33 cellular contexts compared by ENCODE assay signal in genomic region chr1:147794570-147794969, GRCh38. TPM values are rescaled to one million over a fixed set of nuclear protein-coding genes. Genes with fewer than 3 reads are reported as not detected.
A peak's percentile ranks its signal among the peaks of the same experiment; 100 is the strongest.
DNase-seq lines count a peak whose midpoint lies in the region; ATAC-seq, FAIRE-seq and TF ChIP-seq lines count a peak whose summit lies in the region.
"Had no signal": no experiment of that assay in that cellular context is flagged by ENCODE, and none has a peak within 500 bp of the region (broad histone marks: within the 10 kb centered on the region; RNA-seq: fewer than 3 reads in every experiment).

No MANE protein-coding gene starts in this region.

- H2BK15ac ChIP-seq in H1 (ENCODE audit: low read length) = no peak overlapping the region

- H3K4me3 ChIP-seq in H1 (ENCODE audit: extremely low read depth in 1 of 4, insufficient read depth in 2 of 4, low read depth in 3 of 4, low read length in 4 of 4) = no peak overlapping the region
- H3K4me3 ChIP-seq in lower lobe of right lung = no peak overlapping the region
- H3K4me3 ChIP-seq: colonic mucosa, PC-9, right lobe of liver, spleen, stomach, thyroid gland had no signal

- no peaks in the 10 kb centered on the region for H3K79me1 ChIP-seq in H1 (ENCODE audit: low read depth, low read length)

- TF ChIP-seq RAD21 in H1 (IDR thresholded peaks at IDR 0.05 in 1 of 2, conservative IDR thresholded peaks at IDR 0.05 in 1 of 2; ENCODE audit: low read depth in 2 of 2, low read length in 2 of 2) = no peak

- H3K4ac ChIP-seq in H1 (replicated peaks; ENCODE audit: insufficient read length, low read depth, low read length) = no peak overlapping the region

- no peaks in the 10 kb centered on the region for H3K27me3 ChIP-seq in H1 (replicated peaks in 1 of 4; ENCODE audit: control insufficient read depth in 3 of 4, extremely low read depth in 1 of 4, insufficient read depth in 3 of 4, low read length in 3 of 4)
- H3K27me3 ChIP-seq in lower lobe of right lung (ENCODE audit: low read depth) = no peaks in the 10 kb centered on the region
- H3K27me3 ChIP-seq: colonic mucosa, right lobe of liver, thyroid gland had no signal

- no peak overlapping the region for H3K56ac ChIP-seq in H1 (replicated peaks; ENCODE audit: insufficient read length, low read depth, low read length)

- peak overlapping the region; percentile 14 for H3K27ac Mint-ChIP-seq in progenitor cell of endocrine pancreas
- no peak overlapping the region for H3K27ac Mint-ChIP-seq in activated CD8-positive, alpha-beta memory T cell treated with anti-CD3 and anti-CD28 coated beads, Interleukin-2, amount 10 ng/mL, durations not matched to agents 7 days and 5 days
- H3K27ac Mint-ChIP-seq: activated naive CD4-positive, alpha-beta T cell treated with anti-CD3 and anti-CD28 coated beads, Interleukin-2, amount 50 U/mL, for 72 hours; CD4-positive, alpha-beta T cell; memory B cell had no signal

- H2BK120ac ChIP-seq in H1 (replicated peaks; ENCODE audit: low read depth, low read length) = no peak overlapping the region

- no peak for TF ChIP-seq CTCF in H1 (IDR thresholded peaks at IDR 0.05; ENCODE audit: control extremely low read depth in 1 of 3, insufficient read depth in 1 of 3, low read depth in 1 of 3, low read length in 3 of 3)
- TF ChIP-seq CTCF in progenitor cell of endocrine pancreas (IDR thresholded peaks at IDR 0.05; ENCODE audit: unreplicated experiment) = no peak
- TF ChIP-seq CTCF in lower lobe of right lung (IDR thresholded peaks at IDR 0.05) = no peak

- DNase-seq in OCI-M1 (lab: John Stamatoyannopoulos, UW) (peak; percentile 72), H1 (ENCODE audit: low read depth in 1 of 2, low spot score in 2 of 2) (no peak), left ventricle myocardium superior (peak; percentile 49), progenitor cell of endocrine pancreas (ENCODE audit: low spot score, unreplicated experiment) (no peak), lower lobe of right lung (no peak), T-helper 9 cell (no peak)
- no peak for DNase-seq in activated CD8-positive, alpha-beta memory T cell treated with anti-CD3 and anti-CD28 coated beads, Interleukin-2, amount 10 ng/mL, durations not matched to agents 7 days and 5 days
- DNase-seq in central memory CD4-positive, alpha-beta T cell = no peak
- DNase-seq: activated CD4-positive, alpha-beta T cell treated with anti-CD3 and anti-CD28 coated beads for 48 hours; activated T-cell treated with anti-CD3 and anti-CD28 coated beads for 4 hours; CD4-positive, alpha-beta T cell; colonic mucosa; effector CD8-positive, alpha-beta T cell; erythroblast; head of caudate nucleus; kidney; NCI-H1436; NCI-H2081 treated with DMSO at 0.1 percent for 48 hours; NCI-H226; NCI-H69; PC-9; right lobe of liver; spleen; stimulated activated CD4-positive, alpha-beta T cell treated with anti-CD3 and anti-CD28 coated beads, Interleukin-2, amount 100 ng/mL, for 24 hours; stomach; thyroid gland had no signal

- no peaks in the 10 kb centered on the region for H3K79me2 ChIP-seq in H1 (ENCODE audit: control insufficient read depth in 1 of 2, insufficient read depth in 2 of 2, low read length in 2 of 2)

- no peak overlapping the region for H4K91ac ChIP-seq in H1 (replicated peaks; ENCODE audit: insufficient read length, low read length)

- TF ChIP-seq EP300 in H1 (IDR thresholded peaks at IDR 0.05; ENCODE audit: borderline replicate concordance in 1 of 2, low read depth in 2 of 2, low read length in 2 of 2) = no peak

- H3K4me3 Mint-ChIP-seq in progenitor cell of endocrine pancreas (ENCODE audit: low read depth) = no peak overlapping the region
- H3K4me3 Mint-ChIP-seq in activated CD8-positive, alpha-beta memory T cell treated with anti-CD3 and anti-CD28 coated beads, Interleukin-2, amount 10 ng/mL, durations not matched to agents 7 days and 5 days = no peak overlapping the region
- H3K4me3 Mint-ChIP-seq: CD4-positive, alpha-beta T cell; memory B cell; neural crest cell had no signal

- no peak overlapping the region for H4K5ac ChIP-seq in H1 (ENCODE audit: insufficient read length, low read depth, low read length)

- no peaks in the 10 kb centered on the region for H3K9me3 Mint-ChIP-seq in progenitor cell of endocrine pancreas (ENCODE audit: low read depth)
- no peaks in the 10 kb centered on the region for H3K9me3 Mint-ChIP-seq in activated CD8-positive, alpha-beta memory T cell treated with anti-CD3 and anti-CD28 coated beads, Interleukin-2, amount 10 ng/mL, durations not matched to agents 7 days and 5 days (ENCODE audit: low read depth)
- H3K9me3 Mint-ChIP-seq: activated naive CD4-positive, alpha-beta T cell treated with anti-CD3 and anti-CD28 coated beads, Interleukin-2, amount 50 U/mL, for 72 hours; CD4-positive, alpha-beta T cell; memory B cell; neural crest cell had no signal

- no peak overlapping the region for H2BK20ac ChIP-seq in H1 (ENCODE audit: low read length)

- H3K23me2 ChIP-seq in H1 (ENCODE audit: low read depth, low read length) = no peaks in the 10 kb centered on the region

- H3K18ac ChIP-seq in H1 (ENCODE audit: extremely low read depth, low read length) = 0 out of 2 replicates have a peak overlapping the region, but pooled peaks have one; percentile 21

- 93% methylated on average over 10 of the region's 10 CpGs; no CpG with 5 or more reads in 1 of the 2 experiments for WGBS in H1 (ENCODE audit: extremely low coverage in 1 of 2, insufficient coverage in 1 of 2, insufficient read length in 1 of 2, insufficient replicate concordance in 2 of 2, low coverage in 1 of 2, low lambda C conversion rate in 2 of 2, missing lambda C conversion rate in 1 of 2), 2 experiments

- FAIRE-seq in H1 (lab: Jason Lieb, UNC) = no peak
- FAIRE-seq: bronchial epithelial cell, D721Med, kidney had no signal

- no peak overlapping the region for H3K27ac ChIP-seq in H1 (ENCODE audit: low read depth, low read length)
- no peak overlapping the region for H3K27ac ChIP-seq in lower lobe of right lung
- H3K27ac ChIP-seq: colonic mucosa, KMS-11, PC-9, right lobe of liver, spleen, stomach, thyroid gland had no signal

- intact Hi-C loops in left ventricle myocardium superior (cut with micrococcal nuclease) (no loop called here), lower lobe of right lung (cut with DNase I) (no loop called here)

- no peaks in the 10 kb centered on the region for H3K4me1 Mint-ChIP-seq in progenitor cell of endocrine pancreas (ENCODE audit: low read depth)
- no peaks in the 10 kb centered on the region for H3K4me1 Mint-ChIP-seq in activated CD8-positive, alpha-beta memory T cell treated with anti-CD3 and anti-CD28 coated beads, Interleukin-2, amount 10 ng/mL, durations not matched to agents 7 days and 5 days
- H3K4me1 Mint-ChIP-seq: memory B cell, neural crest cell had no signal

- peak overlapping the region; percentile 37; the same call in 1 of the 2 replicates for H2AFZ ChIP-seq in H1 (ENCODE audit: low read length)
- H2AFZ ChIP-seq: PC-9 had no signal

- CTCF ChIA-PET in H1 (lab: Charles Lee; ENCODE audit: partially characterized antibody) = interaction anchor here (1.0 kb wide), 1 partner anchor 9 kb away, joined by 3 read pairs; no protein-coding TSS in a partner anchor
- CTCF ChIA-PET in activated CD8-positive, alpha-beta memory T cell treated with anti-CD3 and anti-CD28 coated beads, Interleukin-2, amount 10 ng/mL, durations not matched to agents 7 days and 5 days (lab: Charles Lee) = no interaction called here

- no peaks in the 10 kb centered on the region for H3K9me3 ChIP-seq in H1 (ENCODE audit: insufficient read depth in 2 of 2, low read depth in 1 of 2, low read length in 1 of 2)
- H3K9me3 ChIP-seq in lower lobe of right lung = no peaks in the 10 kb centered on the region
- H3K9me3 ChIP-seq: colonic mucosa, right lobe of liver, spleen, stomach, thyroid gland had no signal

- TF ChIP-seq POLR2A in H1 (IDR thresholded peaks at IDR 0.05; ENCODE audit: control extremely low read depth in 1 of 2, low read depth in 2 of 2, low read length in 2 of 2) = no peak

- H3K36me3 ChIP-seq in H1 (ENCODE audit: control insufficient read depth in 2 of 4, insufficient read depth in 4 of 4, low read length in 3 of 4) (no peaks in the 10 kb centered on the region; a peak in 1 of 8 replicates), lower lobe of right lung (no peaks in the 10 kb centered on the region)
- H3K36me3 ChIP-seq: colonic mucosa, right lobe of liver, spleen, stomach, thyroid gland had no signal

- H3K23ac ChIP-seq in H1 (ENCODE audit: insufficient read length) = no peak overlapping the region

- no peak overlapping the region for H2AK5ac ChIP-seq in H1 (ENCODE audit: low read depth, low read length)

- H4K20me1 ChIP-seq in H1 (replicated peaks in 1 of 2; ENCODE audit: control insufficient read depth in 1 of 2, insufficient read depth in 2 of 2, low read length in 2 of 2) = no peaks in the 10 kb centered on the region

- no peak overlapping the region for H3K4me2 ChIP-seq in H1 (ENCODE audit: insufficient read depth in 1 of 2, low read depth in 2 of 2, low read length in 2 of 2)
- H3K4me2 ChIP-seq: KMS-11, PC-9 had no signal

- H3K14ac ChIP-seq in H1 (ENCODE audit: insufficient read length) = no peak overlapping the region

- H2BK5ac ChIP-seq in H1 (ENCODE audit: low read depth, low read length) = no peak overlapping the region; the same call in 1 of the 2 replicates

- no peak overlapping the region for H2BK12ac ChIP-seq in H1 (ENCODE audit: low read depth, low read length)

- H4K8ac ChIP-seq in H1 (ENCODE audit: extremely low read depth, insufficient read depth, low read length) = no peak overlapping the region; the same call in 1 of the 2 replicates

- no peak overlapping the region for H3K9ac ChIP-seq in H1 (replicated peaks in 1 of 4; ENCODE audit: extremely low read depth in 1 of 4, low read depth in 3 of 4, low read length in 3 of 4)
- H3K9ac ChIP-seq: KMS-11 had no signal

- H3K27me3 Mint-ChIP-seq in progenitor cell of endocrine pancreas = peaks cover 12% of the 10 kb centered on the region
- peaks cover 18% of the 10 kb centered on the region for H3K27me3 Mint-ChIP-seq in activated CD8-positive, alpha-beta memory T cell treated with anti-CD3 and anti-CD28 coated beads, Interleukin-2, amount 10 ng/mL, durations not matched to agents 7 days and 5 days
- H3K27me3 Mint-ChIP-seq: memory B cell had no signal

- H3K4me1 ChIP-seq in H1 (replicated peaks in 1 of 4; ENCODE audit: control insufficient read depth in 3 of 4, insufficient read depth in 4 of 4, low read length in 3 of 4) (no peaks in the 10 kb centered on the region; a peak in 1 of 7 replicates), lower lobe of right lung (no peaks in the 10 kb centered on the region)
- H3K4me1 ChIP-seq: colonic mucosa, right lobe of liver, stomach, thyroid gland had no signal

- ATAC-seq in left ventricle myocardium superior (peak; percentile 97), lower lobe of right lung (no peak)
- no peak for ATAC-seq in activated CD8-positive, alpha-beta memory T cell treated with anti-CD3 and anti-CD28 coated beads, Interleukin-2, amount 10 ng/mL, durations not matched to agents 7 days and 5 days
- ATAC-seq: activated naive CD4-positive, alpha-beta T cell treated with anti-CD3 and anti-CD28 coated beads, Interleukin-2, amount 50 U/mL, for 72 hours had no signal

- H3K36me3 Mint-ChIP-seq in progenitor cell of endocrine pancreas (ENCODE audit: insufficient read depth) = no peaks in the 10 kb centered on the region
- H3K36me3 Mint-ChIP-seq in activated CD8-positive, alpha-beta memory T cell treated with anti-CD3 and anti-CD28 coated beads, Interleukin-2, amount 10 ng/mL, durations not matched to agents 7 days and 5 days = no peaks in the 10 kb centered on the region
- H3K36me3 Mint-ChIP-seq: activated naive CD4-positive, alpha-beta T cell treated with anti-CD3 and anti-CD28 coated beads, Interleukin-2, amount 50 U/mL, for 72 hours; memory B cell had no signal

- POLR2A ChIA-PET in H1 (lab: Charles Lee; ENCODE audit: partially characterized antibody) = interaction anchor here (0.6 kb wide), 1 partner anchor 9 kb away, joined by 3 read pairs; no protein-coding TSS in a partner anchor

RNA-seq across cellular contexts. Expression of gene GJA5, which starts 34.2 kb away (rescaled TPM):
- total RNA-seq in H1 (2021; fragmentation: NEBNext Ultra II Directional; extraction: Animal tissue kit (Norgen Biotek cat#: 25700)) = 2.7 and 2.8 TPM in 2 replicates
- 1.2 and 2.0 TPM in 2 replicates for polyA plus RNA-seq in H1 (2011; rRNA removed)
- 1.1 TPM for polyA plus RNA-seq in H1 (2011; cell fraction: cytosol; rRNA removed)
- 1.4 TPM for polyA plus RNA-seq in H1 (2011; cell fraction: nucleus; rRNA removed)
- 1.3 to 2.6 TPM (median 1.5 TPM) in 4 replicates for polyA plus RNA-seq in H1 (2012, experiment 1 of 2)
- 1.4 TPM for polyA plus RNA-seq in H1 (2012, experiment 2 of 2)
- polyA plus RNA-seq in H1 (2013, experiment 1 of 2) = 5.8 TPM
- 5.9 TPM for polyA plus RNA-seq in H1 (2013, experiment 2 of 2)
- polyA minus RNA-seq in H1 (2011; rRNA and poly(A)+ RNA removed) = 1.6 and 2.6 TPM in 2 replicates
- 1.3 TPM for polyA minus RNA-seq in H1 (2011; cell fraction: cytosol; rRNA and poly(A)+ RNA removed)
- polyA minus RNA-seq in H1 (2011; cell fraction: nucleus; rRNA and poly(A)+ RNA removed) = 0.50 TPM
- 4.7 TPM for total RNA-seq in left ventricle myocardium superior
- total RNA-seq in progenitor cell of endocrine pancreas = not detected in 2 replicates
- total RNA-seq in lower lobe of right lung = 44.5 TPM
- total RNA-seq in activated CD8-positive, alpha-beta memory T cell treated with anti-CD3 and anti-CD28 coated beads, Interleukin-2, amount 10 ng/mL, durations not matched to agents 7 days and 5 days = not detected
- total RNA-seq: activated naive CD4-positive, alpha-beta T cell treated with anti-CD3 and anti-CD28 coated beads, Interleukin-2, amount 50 U/mL, for 72 hours; bronchial epithelial cell; CD4-positive, alpha-beta T cell; T-helper 2 cell treated with Interferon-gamma antibody and Interleukin-4, amounts not matched to agents 100 ng/mL and 5 ng/mL, for 36 hours had no signal

Comparison
In these comparisons a context has a peak if more than half of its experiments do, and no peak if none do; other contexts are left out.
1. DNase-seq: peak in OCI-M1 (single experiment) and left ventricle myocardium superior (single experiment); none in H1 (0 of 2), progenitor cell of endocrine pancreas (single experiment), lower lobe of right lung (single experiment), activated CD8-positive, alpha-beta memory T cell treated with anti-CD3 and anti-CD28 coated beads, Interleukin-2, amount 10 ng/mL, durations not matched to agents 7 days and 5 days (single experiment), central memory CD4-positive, alpha-beta T cell (single experiment) and T-helper 9 cell (single experiment).